32 cellular contexts compared by ENCODE assay signal in genomic region chr9:135677641-135678168, GRCh38. TPM values are rescaled to one million over a fixed set of nuclear protein-coding genes. Genes with fewer than 3 reads are reported as not detected.
"Had no signal": no experiment of that assay in that cellular context is flagged by ENCODE, and none has a peak within 500 bp of the region (broad histone marks: within the 10 kb centered on the region; RNA-seq: fewer than 3 reads in every experiment).

No MANE protein-coding gene starts in this region.

- H3K36me3 ChIP-seq: adrenal gland, breast epithelium, SJSA1 had no signal

- H3K27me3 ChIP-seq: adrenal gland had no signal

- FAIRE-seq: astrocyte, TTC549 had no signal

- H3K4me2 ChIP-seq: SK-N-SH had no signal

- H3K9ac ChIP-seq: SK-N-SH had no signal

- H3K9me3 ChIP-seq: adrenal gland, body of pancreas, breast epithelium, SJSA1, SK-N-SH had no signal

- ATAC-seq: activated CD4-positive, alpha-beta T cell treated with anti-CD3 and anti-CD28 coated beads for 36 hours; activated CD4-positive, CD25-positive, alpha-beta regulatory T cell treated with anti-CD3 and anti-CD28 coated beads, Interleukin-2, amount 50 U/mL, for 24 hours; activated CD8-positive, alpha-beta T cell treated with anti-CD3 and anti-CD28 coated beads, Interleukin-2, amount 10 ng/mL, durations not matched to agents 7 days and 5 days; activated naive CD4-positive, alpha-beta T cell treated with anti-CD3 and anti-CD28 coated beads, Interleukin-2, amount 50 U/mL, for 72 hours; body of pancreas; Panc1; WTC11 had no signal

- H3K4me3 ChIP-seq: adrenal gland, body of pancreas, breast epithelium, SJSA1 had no signal

- DNase-seq: activated CD4-positive, alpha-beta T cell treated with anti-CD3 and anti-CD28 coated beads for 36 hours; activated CD4-positive, alpha-beta T cell treated with anti-CD3 and anti-CD28 coated beads, Interleukin-2, amount 10 ng/mL, durations not matched to agents 7 days and 5 days; activated CD4-positive, alpha-beta T cell treated with anti-CD3 and anti-CD28 coated beads, Interleukin-2, amount 50 U/mL, for 48 hours; activated CD8-positive, alpha-beta T cell treated with anti-CD3 and anti-CD28 coated beads, Interleukin-2, amount 10 ng/mL, durations not matched to agents 7 days and 5 days; activated gamma-delta T cell treated with Interleukin-2 at 50 U/mL for 16 hours; activated naive CD4-positive, alpha-beta T cell treated with anti-CD3 and anti-CD28 coated beads for 36 hours; activated T-cell treated with anti-CD3 and anti-CD28 coated beads for 4 hours; activated T-cell treated with anti-CD3 and anti-CD28 coated beads, Interleukin-2, amount 50 U/mL, for 4 hours; adrenal gland; body of pancreas; NCI-H1092 treated with DMSO at 0.1 percent for 48 hours; NCI-H1694; NCI-H1930; NCI-H2081 treated with DMSO at 0.1 percent for 48 hours; NCI-H345; NCI-H524 treated with DMSO at 0.1 percent for 48 hours; NCI-H774; SHP77 treated with DMSO at 0.1 percent for 48 hours; SK-N-SH had no signal

- H3K27ac ChIP-seq: adrenal gland, body of pancreas, breast epithelium, SJSA1 had no signal

- H3K4me1 ChIP-seq: adrenal gland, body of pancreas, breast epithelium, SJSA1 had no signal

RNA-seq across cellular contexts. Expression of gene LCN9, which starts 14.6 kb away (rescaled TPM):
- total RNA-seq: activated CD4-positive, alpha-beta T cell treated with anti-CD3 and anti-CD28 coated beads for 36 hours; activated CD4-positive, alpha-beta T cell treated with anti-CD3 and anti-CD28 coated beads, Interleukin-2, amount 10 ng/mL, durations not matched to agents 7 days and 5 days; activated CD8-positive, alpha-beta T cell treated with anti-CD3 and anti-CD28 coated beads, Interleukin-2, amount 10 ng/mL, durations not matched to agents 7 days and 5 days; activated naive CD4-positive, alpha-beta T cell treated with anti-CD3 and anti-CD28 coated beads for 36 hours; activated naive CD4-positive, alpha-beta T cell treated with anti-CD3 and anti-CD28 coated beads, Interleukin-2, amount 50 U/mL, for 72 hours; activated T-cell treated with anti-CD3 and anti-CD28 coated beads, Interleukin-2, amount 50 U/mL, for 4 hours; activated T-helper 1 cell treated with anti-CD3 and anti-CD28 coated beads, Interleukin-12 subunit alpha, Interleukin-12 subunit beta, Interleukin-2, Interleukin-4 antibody, amounts not matched to agents 30 ng/mL and 10 ng/mL and 1 ng/mL, durations not matched to agents 14 hours and 24 hours and 36 hours; adrenal gland; body of pancreas; cardiac septum; M059J; NCI-H460; RPMI7951; SJSA1 had no signal
- polyA plus RNA-seq: adrenal gland, SK-N-SH had no signal

RNA-seq across cellular contexts. Expression of gene SOHLH1, which starts 21.6 kb away (rescaled TPM):
- total RNA-seq: activated CD4-positive, alpha-beta T cell treated with anti-CD3 and anti-CD28 coated beads for 36 hours; activated CD4-positive, alpha-beta T cell treated with anti-CD3 and anti-CD28 coated beads, Interleukin-2, amount 10 ng/mL, durations not matched to agents 7 days and 5 days; activated CD8-positive, alpha-beta T cell treated with anti-CD3 and anti-CD28 coated beads, Interleukin-2, amount 10 ng/mL, durations not matched to agents 7 days and 5 days; activated naive CD4-positive, alpha-beta T cell treated with anti-CD3 and anti-CD28 coated beads for 36 hours; activated naive CD4-positive, alpha-beta T cell treated with anti-CD3 and anti-CD28 coated beads, Interleukin-2, amount 50 U/mL, for 72 hours; activated T-cell treated with anti-CD3 and anti-CD28 coated beads, Interleukin-2, amount 50 U/mL, for 4 hours; activated T-helper 1 cell treated with anti-CD3 and anti-CD28 coated beads, Interleukin-12 subunit alpha, Interleukin-12 subunit beta, Interleukin-2, Interleukin-4 antibody, amounts not matched to agents 30 ng/mL and 10 ng/mL and 1 ng/mL, durations not matched to agents 14 hours and 24 hours and 36 hours; adrenal gland; astrocyte; body of pancreas; breast epithelium; cardiac septum; M059J; NCI-H460; RPMI7951; SJSA1; WTC11 had no signal
- polyA plus RNA-seq: adrenal gland, SK-N-SH had no signal

RNA-seq across cellular contexts. Expression of gene KCNT1, which starts 24.3 kb away (rescaled TPM):
- total RNA-seq: activated CD4-positive, alpha-beta T cell treated with anti-CD3 and anti-CD28 coated beads for 36 hours; activated CD8-positive, alpha-beta T cell treated with anti-CD3 and anti-CD28 coated beads, Interleukin-2, amount 10 ng/mL, durations not matched to agents 7 days and 5 days; activated naive CD4-positive, alpha-beta T cell treated with anti-CD3 and anti-CD28 coated beads for 36 hours; activated naive CD4-positive, alpha-beta T cell treated with anti-CD3 and anti-CD28 coated beads, Interleukin-2, amount 50 U/mL, for 72 hours; activated T-helper 1 cell treated with anti-CD3 and anti-CD28 coated beads, Interleukin-12 subunit alpha, Interleukin-12 subunit beta, Interleukin-2, Interleukin-4 antibody, amounts not matched to agents 30 ng/mL and 10 ng/mL and 1 ng/mL, durations not matched to agents 14 hours and 24 hours and 36 hours; astrocyte; breast epithelium; M059J; NCI-H460; RPMI7951; SJSA1 had no signal

RNA-seq across cellular contexts. Expression of gene GLT6D1, which starts 38.4 kb away (rescaled TPM):
- total RNA-seq: activated CD4-positive, alpha-beta T cell treated with anti-CD3 and anti-CD28 coated beads for 36 hours; activated CD4-positive, alpha-beta T cell treated with anti-CD3 and anti-CD28 coated beads, Interleukin-2, amount 10 ng/mL, durations not matched to agents 7 days and 5 days; activated CD8-positive, alpha-beta T cell treated with anti-CD3 and anti-CD28 coated beads, Interleukin-2, amount 10 ng/mL, durations not matched to agents 7 days and 5 days; activated naive CD4-positive, alpha-beta T cell treated with anti-CD3 and anti-CD28 coated beads for 36 hours; activated naive CD4-positive, alpha-beta T cell treated with anti-CD3 and anti-CD28 coated beads, Interleukin-2, amount 50 U/mL, for 72 hours; activated T-cell treated with anti-CD3 and anti-CD28 coated beads, Interleukin-2, amount 50 U/mL, for 4 hours; activated T-helper 1 cell treated with anti-CD3 and anti-CD28 coated beads, Interleukin-12 subunit alpha, Interleukin-12 subunit beta, Interleukin-2, Interleukin-4 antibody, amounts not matched to agents 30 ng/mL and 10 ng/mL and 1 ng/mL, durations not matched to agents 14 hours and 24 hours and 36 hours; adrenal gland; astrocyte; body of pancreas; breast epithelium; cardiac septum; M059J; NCI-H460; RPMI7951; SJSA1 had no signal
- polyA plus RNA-seq: adrenal gland, SK-N-SH had no signal
